13 cellular contexts compared by ENCODE assay signal in genomic region chrX:141969706-141970105, GRCh38.
DNase-seq lines count a peak whose midpoint lies in the region; ATAC-seq and FAIRE-seq lines count a peak whose summit lies in the region.
"Had no signal": no experiment of that assay in that cellular context is flagged by ENCODE, and none has a peak within 500 bp of the region (broad histone marks: within the 10 kb centered on the region; RNA-seq: fewer than 3 reads in every experiment).

No MANE protein-coding gene starts in this region.

- H3K4me1 ChIP-seq in trophoblast cell (ENCODE audit: control insufficient read depth in 1 of 2, insufficient read depth in 2 of 2, low read length in 2 of 2), result no peaks in the 10 kb centered on the region
- no peaks in the 10 kb centered on the region for H3K4me1 ChIP-seq in CD8-positive, alpha-beta memory T cell (ENCODE audit: insufficient read depth, low read length)
- H3K4me1 ChIP-seq: BLaER1 had no signal

- H3K79me2 ChIP-seq in trophoblast cell (ENCODE audit: control insufficient read depth, insufficient read depth, low read length, poor library complexity), result no peaks in the 10 kb centered on the region

- no peak overlapping the region for H3K4me3 ChIP-seq in trophoblast cell (ENCODE audit: low read depth, low read length)
- no peak overlapping the region for H3K4me3 ChIP-seq in CD8-positive, alpha-beta memory T cell (ENCODE audit: low read length)
- H3K4me3 ChIP-seq: BLaER1 had no signal

- ATAC-seq in HG02610 (IDR thresholded peaks at IDR 0.05; ENCODE audit: unreplicated experiment), result no peak

- H3K27ac ChIP-seq in layer of hippocampus (ENCODE audit: low read depth, low read length) (peak overlapping the region; percentile 59), trophoblast cell (ENCODE audit: low read depth, low read length) (no peak overlapping the region)
- no peak overlapping the region for H3K27ac ChIP-seq in CD8-positive, alpha-beta memory T cell (ENCODE audit: low read depth, low read length)
- H3K27ac ChIP-seq: 22Rv1, BLaER1 had no signal

- CTCF ChIA-PET in CD8-positive, alpha-beta memory T cell (lab: Charles Lee), result no interaction called here

- no peaks in the 10 kb centered on the region for H3K27me3 ChIP-seq in layer of hippocampus (ENCODE audit: control insufficient read depth, insufficient read depth, low read length)
- no peaks in the 10 kb centered on the region for H3K27me3 ChIP-seq in trophoblast cell (ENCODE audit: insufficient read depth, low read length)
- H3K27me3 ChIP-seq in CD8-positive, alpha-beta memory T cell (ENCODE audit: insufficient read depth, low read length, poor library complexity, severe bottlenecking), result no peaks in the 10 kb centered on the region

- POLR2A ChIA-PET in CD8-positive, alpha-beta memory T cell (lab: Charles Lee), result no interaction called here

- H3K4me3 Mint-ChIP-seq in CD8-positive, alpha-beta memory T cell, result no peak overlapping the region

- H3K36me3 ChIP-seq in trophoblast cell (ENCODE audit: control insufficient read depth in 1 of 2, insufficient read depth in 2 of 2, low read length in 2 of 2), result no peaks in the 10 kb centered on the region
- H3K36me3 ChIP-seq in CD8-positive, alpha-beta memory T cell (ENCODE audit: insufficient read depth, low read length), result no peaks in the 10 kb centered on the region
- H3K36me3 ChIP-seq: BLaER1 had no signal

- no peak overlapping the region for H3K27ac Mint-ChIP-seq in CD8-positive, alpha-beta memory T cell

- H3K14ac ChIP-seq in trophoblast cell (ENCODE audit: low read length), result no peak overlapping the region

- H3K9ac ChIP-seq in trophoblast cell (ENCODE audit: low read length), result no peak overlapping the region
- H3K9ac ChIP-seq: BLaER1 had no signal

- H3K23ac ChIP-seq in trophoblast cell (ENCODE audit: low read length), result no peak overlapping the region

- H3K79me1 ChIP-seq in trophoblast cell (ENCODE audit: low read length), result no peaks in the 10 kb centered on the region

- H3K18ac ChIP-seq in trophoblast cell (ENCODE audit: low read length), result no peak overlapping the region

- no peaks in the 10 kb centered on the region for H3K4me1 Mint-ChIP-seq in CD8-positive, alpha-beta memory T cell

- no peaks in the 10 kb centered on the region for H3K36me3 Mint-ChIP-seq in CD8-positive, alpha-beta memory T cell

- H2AFZ ChIP-seq in trophoblast cell (ENCODE audit: insufficient read depth, low read length, poor library complexity), result no peak overlapping the region

- H4K12ac ChIP-seq in trophoblast cell (ENCODE audit: low read depth, low read length), result no peak overlapping the region

- no peak overlapping the region for H2BK5ac ChIP-seq in trophoblast cell (ENCODE audit: low read depth, low read length, poor library complexity)

- H3K9me3 Mint-ChIP-seq in CD8-positive, alpha-beta memory T cell, result peaks cover 0 to 1% (median 0%) of the 10 kb centered on the region in 5 donors

- no peak overlapping the region for H2BK120ac ChIP-seq in trophoblast cell (ENCODE audit: insufficient read depth, low read length, poor library complexity)

- H3K9me3 ChIP-seq in trophoblast cell (ENCODE audit: insufficient read depth, low read depth, low read length), result no peaks in the 10 kb centered on the region
- no peaks in the 10 kb centered on the region for H3K9me3 ChIP-seq in CD8-positive, alpha-beta memory T cell (ENCODE audit: low read length)

- DNase-seq in Ammon's horn (ENCODE audit: low spot score) (peak; percentile 36), putamen (ENCODE audit: low spot score) (peak; percentile 57), trophoblast cell (no peak)
- no peak for DNase-seq in central memory CD4-positive, alpha-beta T cell
- no peak for DNase-seq in CD8-positive, alpha-beta memory T cell
- DNase-seq: DMS53, GF-D8 had no signal

- no peak overlapping the region for H2AK5ac ChIP-seq in trophoblast cell (ENCODE audit: low read length)

- H2BK12ac ChIP-seq in trophoblast cell (ENCODE audit: low read length), result no peak overlapping the region

- H3K4me2 ChIP-seq in trophoblast cell (ENCODE audit: low read length), result no peak overlapping the region
- H3K4me2 ChIP-seq: BLaER1 had no signal

- peak; percentile 24 for FAIRE-seq in colon (lab: Jason Lieb, UNC)
- FAIRE-seq: H54 had no signal

- H3K4ac ChIP-seq in trophoblast cell (ENCODE audit: low read depth, low read length), result no peak overlapping the region

- H4K91ac ChIP-seq in trophoblast cell (ENCODE audit: low read depth, low read length), result no peak overlapping the region

- H4K8ac ChIP-seq in trophoblast cell (ENCODE audit: low read depth, low read length), result no peak overlapping the region

- no peaks in the 10 kb centered on the region for H3K27me3 Mint-ChIP-seq in CD8-positive, alpha-beta memory T cell

Comparison
In these comparisons a context has a peak if more than half of its experiments do, and no peak if none do; other contexts are left out.
1. DNase-seq: peak in Ammon's horn (single experiment) and putamen (single experiment); none in trophoblast cell (0 of 2), central memory CD4-positive, alpha-beta T cell (single experiment) and CD8-positive, alpha-beta memory T cell (0 of 5).